8 cellular contexts compared by ENCODE assay signal in genomic region chr10:120514035-120514620, GRCh38. TPM values are rescaled to one million over a fixed set of nuclear protein-coding genes. Genes with fewer than 3 reads are reported as not detected.
DNase-seq lines count a peak whose midpoint lies in the region; ATAC-seq, FAIRE-seq and TF ChIP-seq lines count a peak whose summit lies in the region.
"Had no signal": no experiment of that assay in that cellular context is flagged by ENCODE, and none has a peak within 500 bp of the region (broad histone marks: within the 10 kb centered on the region; RNA-seq: fewer than 3 reads in every experiment).

No MANE protein-coding gene starts in this region.

- H3K27ac ChIP-seq in K562 (ENCODE audit: extremely low read depth, low read depth, low read length), result no peak overlapping the region

- H2AFZ ChIP-seq in K562 (ENCODE audit: low read depth, low read length), result no peak overlapping the region

- H3K4me2 ChIP-seq in K562 (ENCODE audit: insufficient read depth, low read length), result no peak overlapping the region

- no peak for TF ChIP-seq RAD21 in K562 (CRISPR knock-in tag; conservative IDR thresholded peaks at IDR 0.05 in 1 of 2, IDR thresholded peaks at IDR 0.05 in 1 of 2)

- no peaks in the 10 kb centered on the region for H3K9me3 ChIP-seq in K562 (replicated peaks; ENCODE audit: control insufficient read depth, insufficient read depth, low read depth, low read length)

- WGBS in K562 (ENCODE audit: insufficient coverage, low coverage, missing lambda C conversion rate), result 1% methylated on average over 11 of the region's 11 CpGs

- peaks cover 2% of the 10 kb centered on the region for H3K9me1 ChIP-seq in K562 (ENCODE audit: control insufficient read depth, insufficient read depth, low read length)

- no peaks in the 10 kb centered on the region for H3K36me3 ChIP-seq in K562 (ENCODE audit: control insufficient read depth, insufficient read depth, low read length)

- no peaks in the 10 kb centered on the region for H3K79me2 ChIP-seq in K562 (ENCODE audit: control insufficient read depth, insufficient read depth, low read length)

- H3K9ac ChIP-seq in K562 (ENCODE audit: insufficient read depth in 1 of 2, low read depth in 2 of 2, low read length in 2 of 2), result no peak overlapping the region

- POLR2A ChIA-PET in K562 (lab: Yijun Ruan, JAX), result interaction anchor here (0.9 kb wide), 1 partner anchor 12 kb away, joined by 4 read pairs; no protein-coding TSS in a partner anchor

- CTCF ChIA-PET in K562 (lab: Yijun Ruan, JAX; ENCODE audit: low intra/inter-chr PET ratio), result no interaction called here

- DNase-seq in GM20000 (ENCODE audit: low spot score), result peak; percentile 20
- DNase-seq in MV-4-11 (lab: John Stamatoyannopoulos, UW), result peak; percentile 56
- peak; percentile 24 to 56 (median 31) for DNase-seq in K562 (ENCODE audit: extremely low read depth in 1 of 4, low spot score in 3 of 4)
- DNase-seq in myocyte (ENCODE audit: low read depth), result peak; percentile 51
- DNase-seq in NCI-H146 treated with DMSO at 0.1 percent for 48 hours (lab: John Stamatoyannopoulos, UW; ENCODE audit: unreplicated experiment), result no peak
- DNase-seq in OCI-M2 (lab: John Stamatoyannopoulos, UW; ENCODE audit: unreplicated experiment), result no peak
- DNase-seq: activated T-cell treated with anti-CD3 and anti-CD28 coated beads, Interleukin-2, amount 50 U/mL, for 24 hours had no signal

- no peaks in the 10 kb centered on the region for H3K27me3 ChIP-seq in K562 (ENCODE audit: control insufficient read depth in 2 of 2, insufficient read depth in 2 of 2, low read length in 2 of 2)

- no peak for TF ChIP-seq EP300 in K562 (IDR thresholded peaks at IDR 0.05; ENCODE audit: low read length)

- H3K4me1 ChIP-seq in K562 (replicated peaks in 1 of 2; ENCODE audit: control insufficient read depth in 2 of 2, insufficient read depth in 2 of 2, low read length in 2 of 2), result no peaks in the 10 kb centered on the region

- no peaks in the 10 kb centered on the region for H4K20me1 ChIP-seq in K562 (replicated peaks; ENCODE audit: control insufficient read depth, insufficient read depth, low read length)

- TF ChIP-seq POLR2A in K562 (conservative IDR thresholded peaks at IDR 0.05), result no peak

- FAIRE-seq in K562 (lab: Jason Lieb, UNC), result no peak

- TF ChIP-seq CTCF in GM20000 (IDR thresholded peaks at IDR 0.05; ENCODE audit: extremely low read depth, missing control alignments) (no peak), K562 (IDR thresholded peaks at IDR 0.05 in 2 of 3, conservative IDR thresholded peaks at IDR 0.05 in 1 of 3; ENCODE audit: insufficient read depth in 2 of 3, low read depth in 1 of 3, low read length in 3 of 3) (no peak)

- intact Hi-C loops in K562 (cut with micrococcal nuclease), result no loop called here

- H3K4me3 ChIP-seq in K562, result no peak overlapping the region

- in situ Hi-C loops in K562 (cut with MboI), result no loop called here

- ATAC-seq in K562, result peak; percentile 80
- ATAC-seq in HG03280 (IDR thresholded peaks at IDR 0.05; ENCODE audit: unreplicated experiment), result no peak

- BruUV-seq in K562 (replicated peaks; lab: Mats Ljungman, UMichigan), result no TSS peak

TF ChIP-seq in K562, 482 proteins besides CTCF, POLR2A, EP300 and RAD21 (continues in another document):
- TF ChIP-seq PHF8 (IDR thresholded peaks at IDR 0.05; ENCODE audit: borderline replicate concordance, low read length) (no peak), REST (CRISPR knock-in tag; IDR thresholded peaks at IDR 0.05; ENCODE audit: low read depth) (peak; percentile 91), MTA2 (IDR thresholded peaks at IDR 0.05; ENCODE audit: low read depth) (no peak), ZNF175 (CRISPR knock-in tag; IDR thresholded peaks at IDR 0.05; ENCODE audit: low read depth) (no peak), MYNN (IDR thresholded peaks at IDR 0.05) (no peak), MYNN (CRISPR knock-in tag; IDR thresholded peaks at IDR 0.05) (no peak), TSHZ1 (CRISPR knock-in tag; IDR thresholded peaks at IDR 0.05) (no peak), NR3C1 (CRISPR knock-in tag; IDR thresholded peaks at IDR 0.05) (no peak), ZFP36 (IDR thresholded peaks at IDR 0.05; ENCODE audit: low read depth, low read length, partially characterized antibody) (no peak)

RNA-seq across cellular contexts. Expression of gene PLPP4, which starts 57.1 kb away (rescaled TPM):
- not detected in 2 replicates for total RNA-seq in K562 (2011; cell fraction: chromatin; rRNA removed; ENCODE audit: low replicate concordance)
- not detected in 2 replicates for total RNA-seq in K562 (2011; cell fraction: nucleolus; rRNA removed)
- not detected in 2 replicates for total RNA-seq in K562 (2011; cell fraction: nucleoplasm; rRNA removed)
- total RNA-seq in K562 (2014; rRNA removed), result not detected in 2 replicates
- total RNA-seq in K562 (2014; rRNA removed; fragmentation: Illumina TruSeq; extraction: Trizol), result not detected in 2 replicates
- not detected in 2 replicates for total RNA-seq in K562 (2015; rRNA removed; fragmentation: Illumina TruSeq; extraction: Trizol)
- total RNA-seq in K562 (2021), result not detected in 2 replicates
- polyA plus RNA-seq in K562 (2011; rRNA removed), result 0.07 and 0.08 TPM in 2 replicates
- polyA plus RNA-seq in K562 (2011; cell fraction: cytosol; rRNA removed), result not detected in 2 replicates
- polyA plus RNA-seq in K562 (2011; cell fraction: nucleus; rRNA removed), result 0.11 TPM in 1 of 2 replicates, not detected in the other
- polyA plus RNA-seq in K562 (2012), result 0.22 TPM in 1 of 2 replicates, not detected in the other
- polyA plus RNA-seq in K562 (2014; fragmentation: Illumina TruSeq; extraction: Trizol), result not detected in 2 replicates
- polyA plus RNA-seq in K562 (2014; fragmentation: Nextera tagmentation; extraction: Ambion mirVana), result not detected
- not detected in 2 replicates for polyA plus RNA-seq in K562 (2014; rRNA removed)
- not detected in 2 replicates for polyA minus RNA-seq in K562 (2011; rRNA and poly(A)+ RNA removed)
- polyA minus RNA-seq in K562 (2011; cell fraction: cytosol; rRNA and poly(A)+ RNA removed), result not detected in 2 replicates
- not detected in 2 replicates for polyA minus RNA-seq in K562 (2011; cell fraction: nucleus; rRNA and poly(A)+ RNA removed)
- 0.19 TPM in 1 of 2 replicates, not detected in the other for total RNA-seq in myocyte
- polyA plus RNA-seq in myocyte (2012), result 0.40 TPM

Comparison
In these comparisons a context has a peak if more than half of its experiments do, and no peak if none do; other contexts are left out.
1. DNase-seq: peak in GM20000 (single experiment), MV-4-11 (single experiment), K562 (4 of 4) and myocyte (single experiment); none in NCI-H146 treated with DMSO at 0.1 percent for 48 hours (single experiment) and OCI-M2 (single experiment).